Comparison of ENCODE assay signal across 8 cellular contexts in the genomic region with DNA sequence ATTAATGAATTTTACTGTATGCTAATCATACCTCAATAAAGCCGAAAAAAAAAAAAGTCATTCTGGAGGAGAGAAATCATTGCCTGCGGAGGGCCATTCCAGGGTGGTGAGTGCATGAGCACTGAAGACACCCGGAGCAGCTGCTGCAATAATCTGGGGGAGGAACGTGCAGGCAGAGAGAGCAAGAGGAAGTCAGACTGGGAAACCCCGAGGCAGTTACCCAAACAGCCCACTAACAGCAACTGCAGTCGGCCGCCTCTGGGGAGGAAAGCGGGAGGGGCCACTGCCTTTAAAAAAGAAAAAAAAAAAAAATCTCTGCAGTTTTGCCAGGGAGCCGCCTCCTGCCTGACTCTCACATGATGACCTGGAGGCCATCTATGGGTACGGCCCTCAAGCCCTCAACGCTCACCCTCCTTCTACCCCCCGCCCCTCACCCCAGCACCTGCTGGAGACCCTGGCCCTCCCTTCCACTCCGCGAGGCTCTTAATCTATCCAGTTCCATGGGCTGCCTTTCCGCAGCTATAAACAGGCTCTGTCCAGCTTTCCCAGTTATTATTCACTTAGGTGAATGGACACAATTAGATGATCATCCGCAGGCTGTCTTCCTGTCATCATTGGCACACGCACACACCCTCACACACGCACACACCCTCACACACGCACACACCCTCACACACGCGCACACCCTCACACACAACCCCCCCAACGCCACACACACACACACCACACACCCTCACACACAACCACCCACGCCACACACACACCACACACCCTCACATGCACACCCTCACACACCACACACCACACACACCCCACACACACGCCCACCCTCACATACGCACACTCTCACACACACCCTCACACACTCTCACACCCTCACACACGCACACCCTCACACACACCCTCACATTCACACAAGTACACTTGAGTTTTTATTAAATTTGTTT. TPM values are rescaled to one million over a fixed set of nuclear protein-coding genes. Genes with fewer than 3 reads are reported as not detected.
DNase-seq lines count a peak whose midpoint lies in the region; TF ChIP-seq lines count a peak whose summit lies in the region.

No MANE protein-coding gene starts in this region.

- peak overlapping the region; percentile 73 for H3K27ac Mint-ChIP-seq in T-helper 2 cell treated with Interferon-gamma antibody and Interleukin-4, amounts not matched to agents 5 μg/mL and 100 μg/mL, for 36 hours
- peak overlapping the region; percentile 73 for H3K27ac Mint-ChIP-seq in mesothelial cell of epicardium

- peaks cover 24% of the 10 kb centered on the region for H3K4me1 Mint-ChIP-seq in T-helper 2 cell treated with Interferon-gamma antibody and Interleukin-4, amounts not matched to agents 5 μg/mL and 100 μg/mL, for 36 hours (ENCODE audit: low read depth)
- peaks cover 25% of the 10 kb centered on the region for H3K4me1 Mint-ChIP-seq in mesothelial cell of epicardium

- DNase-seq in GM10266 (ENCODE audit: extremely low spot score): peak; percentile 85
- peak; percentile 76 for DNase-seq in H7
- DNase-seq in NCI-H1092 (lab: John Stamatoyannopoulos, UW): peak; percentile 75
- DNase-seq in T-helper 2 cell treated with Interferon-gamma antibody and Interleukin-4, amounts not matched to agents 5 μg/mL and 100 μg/mL, for 36 hours (ENCODE audit: low spot score): peak; percentile 61
- DNase-seq in cardiac fibroblast (ENCODE audit: low read depth in 2 of 2): peak; percentile 89 to 90
- peak in 1 of 2 experiments; percentile 24 for DNase-seq in mesothelial cell of epicardium (ENCODE audit: low spot score in 2 of 2, unreplicated experiment in 2 of 2)
- peak; percentile 48 for DNase-seq in ureter (ENCODE audit: low spot score)
- DNase-seq in retina: no peak

- no peaks in the 10 kb centered on the region for H3K36me3 ChIP-seq in H7 (replicated peaks; ENCODE audit: control insufficient read depth, insufficient read depth, low read length)

- H3K27me3 ChIP-seq in H7 (ENCODE audit: control insufficient read depth, insufficient read depth, low read length): no peaks in the 10 kb centered on the region

- H3K9me3 Mint-ChIP-seq in T-helper 2 cell treated with Interferon-gamma antibody and Interleukin-4, amounts not matched to agents 5 μg/mL and 100 μg/mL, for 36 hours: no peaks in the 10 kb centered on the region
- H3K9me3 Mint-ChIP-seq in mesothelial cell of epicardium: peaks cover 22% of the 10 kb centered on the region

- peaks cover 6% of the 10 kb centered on the region for H3K27me3 Mint-ChIP-seq in T-helper 2 cell treated with Interferon-gamma antibody and Interleukin-4, amounts not matched to agents 5 μg/mL and 100 μg/mL, for 36 hours (ENCODE audit: low read depth)
- H3K27me3 Mint-ChIP-seq in mesothelial cell of epicardium (ENCODE audit: low read depth): no peaks in the 10 kb centered on the region

- TF ChIP-seq CTCF in GM10266 (IDR thresholded peaks at IDR 0.05; ENCODE audit: control insufficient read depth, insufficient read depth, low read depth, missing control alignments): no peak
- TF ChIP-seq CTCF in cardiac fibroblast (IDR thresholded peaks at IDR 0.05; ENCODE audit: low read depth, low read length): no peak
- no peak for TF ChIP-seq CTCF in mesothelial cell of epicardium (IDR thresholded peaks at IDR 0.05; ENCODE audit: unreplicated experiment)

- peak overlapping the region; percentile 71 for H3K4me3 Mint-ChIP-seq in T-helper 2 cell treated with Interferon-gamma antibody and Interleukin-4, amounts not matched to agents 5 μg/mL and 100 μg/mL, for 36 hours
- peak overlapping the region; percentile 8 for H3K4me3 Mint-ChIP-seq in mesothelial cell of epicardium

- H3K36me3 Mint-ChIP-seq in T-helper 2 cell treated with Interferon-gamma antibody and Interleukin-4, amounts not matched to agents 5 μg/mL and 100 μg/mL, for 36 hours (ENCODE audit: low read depth): no peaks in the 10 kb centered on the region
- no peaks in the 10 kb centered on the region for H3K36me3 Mint-ChIP-seq in mesothelial cell of epicardium

- H3K4me3 ChIP-seq in H7 (ENCODE audit: insufficient read depth, low read depth, low read length) (no peak overlapping the region), cardiac fibroblast (replicated peaks in 1 of 2; ENCODE audit: low read depth in 2 of 2, low read length in 2 of 2) (no peak overlapping the region)

RNA-seq across cellular contexts. Expression of gene AVPR2, which starts 3.4 kb away (rescaled TPM):
- not detected in 2 replicates for total RNA-seq in H7 (2014; rRNA removed; shearing (Covaris generic))
- total RNA-seq in mesothelial cell of epicardium (not detected in 3 replicates), ureter (2.3 TPM)

RNA-seq across cellular contexts. Expression of gene L1CAM, which starts 15.1 kb away (rescaled TPM):
- 9.9 and 17.0 TPM in 2 replicates for total RNA-seq in H7 (2014; rRNA removed; shearing (Covaris generic))
- total RNA-seq in mesothelial cell of epicardium (1.4 to 2.1 TPM (median 2.1 TPM) in 3 replicates), ureter (3.8 TPM)

RNA-seq across cellular contexts. Expression of gene ARHGAP4, which starts 25.0 kb away (rescaled TPM):
- total RNA-seq in H7 (2014; rRNA removed; shearing (Covaris generic)): 39.4 and 51.3 TPM in 2 replicates
- 52.2 to 64.4 TPM (median 62.8 TPM) in 3 replicates for total RNA-seq in mesothelial cell of epicardium
- total RNA-seq in ureter: 43.7 TPM

RNA-seq across cellular contexts. Expression of gene NAA10, which starts 33.8 kb away (rescaled TPM):
- total RNA-seq in H7 (2014; rRNA removed; shearing (Covaris generic)): 86.7 and 97.4 TPM in 2 replicates
- total RNA-seq in mesothelial cell of epicardium (76.8 to 82.0 TPM (median 79.3 TPM) in 3 replicates), ureter (83.7 TPM)

RNA-seq across cellular contexts. Expression of gene RENBP, which starts 43.4 kb away (rescaled TPM):
- 17.9 and 18.3 TPM in 2 replicates for total RNA-seq in H7 (2014; rRNA removed; shearing (Covaris generic))
- 7.2 to 8.5 TPM (median 7.2 TPM) in 3 replicates for total RNA-seq in mesothelial cell of epicardium
- 7.4 TPM for total RNA-seq in ureter
